In genomic region chr19:33235269-33235995, GRCh38 we compare ENCODE assay signal across 8 cellular contexts. TPM values are rescaled to one million over a fixed set of nuclear protein-coding genes. Genes with fewer than 3 reads are reported as not detected.
A peak's percentile ranks its signal among the peaks of the same experiment; 100 is the strongest.
DNase-seq lines count a peak whose midpoint lies in the region; ATAC-seq, FAIRE-seq and TF ChIP-seq lines count a peak whose summit lies in the region.

No MANE protein-coding gene starts in this region.

- H3K27me3 Mint-ChIP-seq in CD8-positive, alpha-beta memory T cell, result peaks cover 11 to 13% of the 10 kb centered on the region in 2 donors
- H3K27me3 Mint-ChIP-seq in naive B cell, result peaks cover 7 to 25% (median 19%) of the 10 kb centered on the region in 3 donors

- H3K4me3 ChIP-seq in CD8-positive, alpha-beta memory T cell (ENCODE audit: low read length), result no peak overlapping the region
- H3K4me3 ChIP-seq in endothelial cell of umbilical vein (replicated peaks in 1 of 3; ENCODE audit: insufficient read depth in 1 of 3, low read depth in 1 of 3, low read length in 3 of 3), result no peak overlapping the region

- H3K4me3 Mint-ChIP-seq in CD8-positive, alpha-beta memory T cell, result peak overlapping the region; percentile 9 to 82 (median 76)
- peak overlapping the region in 1 of 8 donors; percentile 39 for H3K4me3 Mint-ChIP-seq in naive B cell
- H3K4me3 Mint-ChIP-seq in stimulated activated effector memory CD8-positive, alpha-beta T cell treated with anti-CD3 and anti-CD28 coated beads, Interleukin-12 subunit alpha, Interleukin-12 subunit beta, amount 100 ng/mL, for 72 hours, result peak overlapping the region; percentile 62

- POLR2A ChIA-PET in CD8-positive, alpha-beta memory T cell (lab: Charles Lee), result no interaction called here
- POLR2A ChIA-PET in endothelial cell of umbilical vein (lab: Charles Lee), result interaction anchor here (0.7 kb wide), 1 partner anchor 89 kb away, joined by 3 read pairs; no protein-coding TSS in a partner anchor

- BruUV-seq in endothelial cell of umbilical vein (replicated peaks; lab: Mats Ljungman, UMichigan), result no TSS peak

- H3K9me3 Mint-ChIP-seq in CD8-positive, alpha-beta memory T cell, result peaks cover 0 to 2% (median 0%) of the 10 kb centered on the region in 5 donors
- H3K9me3 Mint-ChIP-seq in naive B cell, result peaks cover 0 to 5% (median 0%) of the 10 kb centered on the region in 7 donors
- no peaks in the 10 kb centered on the region for H3K9me3 Mint-ChIP-seq in stimulated activated effector memory CD8-positive, alpha-beta T cell treated with anti-CD3 and anti-CD28 coated beads, Interleukin-12 subunit alpha, Interleukin-12 subunit beta, amount 100 ng/mL, for 72 hours

- TF ChIP-seq POLR2A in endothelial cell of umbilical vein (IDR thresholded peaks at IDR 0.05; ENCODE audit: low read depth, low read length), result no peak

- FAIRE-seq in GM19239 (lab: Jason Lieb, UNC), result peak; percentile 88
- peak; percentile 94 for FAIRE-seq in endothelial cell of umbilical vein (lab: Jason Lieb, UNC)

- H3K9me3 ChIP-seq in CD8-positive, alpha-beta memory T cell (ENCODE audit: low read length), result no peaks in the 10 kb centered on the region
- H3K9me3 ChIP-seq in endothelial cell of umbilical vein (replicated peaks; ENCODE audit: control insufficient read depth, insufficient read depth, low read length), result no peaks in the 10 kb centered on the region

- intact Hi-C loops in endothelial cell of umbilical vein (cut with micrococcal nuclease), result loop anchor here (1.0 to 2.0 kb wide), 3 partner anchors 67 to 536 kb away; partner anchors contain the start of gene CEBPA

- peaks cover 4% of the 10 kb centered on the region for H3K27me3 ChIP-seq in CD8-positive, alpha-beta memory T cell (ENCODE audit: insufficient read depth, low read length, poor library complexity, severe bottlenecking)
- H3K27me3 ChIP-seq in endothelial cell of umbilical vein (ENCODE audit: control insufficient read depth in 2 of 2, insufficient read depth in 2 of 2, low read length in 2 of 2), result no peaks in the 10 kb centered on the region

- no peaks in the 10 kb centered on the region for H3K79me2 ChIP-seq in endothelial cell of umbilical vein (ENCODE audit: control insufficient read depth, insufficient read depth, low read length)

- no peak overlapping the region for H3K9ac ChIP-seq in endothelial cell of umbilical vein (replicated peaks; ENCODE audit: extremely low read depth, insufficient read depth, low read length)

- H3K4me2 ChIP-seq in endothelial cell of umbilical vein (ENCODE audit: insufficient read depth, low read length), result no peak overlapping the region

- TF ChIP-seq CTCF in endothelial cell of umbilical vein (IDR thresholded peaks at IDR 0.05; ENCODE audit: extremely low read depth in 1 of 2, insufficient read depth in 1 of 2, low read depth in 1 of 2, low read length in 2 of 2), result peak; percentile 84 to 89

- H3K9me1 ChIP-seq in endothelial cell of umbilical vein (replicated peaks; ENCODE audit: control insufficient read depth, extremely low read depth, insufficient read depth, low read length), result no peaks in the 10 kb centered on the region

- peak overlapping the region in 4 of 8 donors; percentile 24 to 70 (median 64) for H3K27ac Mint-ChIP-seq in CD8-positive, alpha-beta memory T cell
- no peak overlapping the region for H3K27ac Mint-ChIP-seq in naive B cell
- H3K27ac Mint-ChIP-seq in stimulated activated effector memory CD8-positive, alpha-beta T cell treated with anti-CD3 and anti-CD28 coated beads, Interleukin-12 subunit alpha, Interleukin-12 subunit beta, amount 100 ng/mL, for 72 hours, result peak overlapping the region; percentile 75

- CTCF ChIA-PET in CD8-positive, alpha-beta memory T cell (lab: Charles Lee), result interaction anchor here (0.7 to 5.4 kb wide), 22 partner anchors 8 to 180 kb away, joined by 3 to 70 read pairs (median 4); partner anchors contain the start of gene CEBPA
- CTCF ChIA-PET in endothelial cell of umbilical vein (lab: Charles Lee), result interaction anchor here (0.6 to 9.5 kb wide), 41 partner anchors 8 to 763 kb away, joined by 3 to 181 read pairs (median 4); partner anchors contain the start of genes CEBPA, CEBPG and SLC7A10

- no peaks in the 10 kb centered on the region for H3K36me3 Mint-ChIP-seq in CD8-positive, alpha-beta memory T cell
- H3K36me3 Mint-ChIP-seq in naive B cell, result no peaks in the 10 kb centered on the region
- peaks cover 8% of the 10 kb centered on the region for H3K36me3 Mint-ChIP-seq in stimulated activated effector memory CD8-positive, alpha-beta T cell treated with anti-CD3 and anti-CD28 coated beads, Interleukin-12 subunit alpha, Interleukin-12 subunit beta, amount 100 ng/mL, for 72 hours

- H3K27ac ChIP-seq in CD8-positive, alpha-beta memory T cell (ENCODE audit: low read depth, low read length), result no peak overlapping the region
- H3K27ac ChIP-seq in endothelial cell of umbilical vein (ENCODE audit: insufficient read depth, low read depth, low read length), result no peak overlapping the region

- no peak overlapping the region for H2AFZ ChIP-seq in endothelial cell of umbilical vein (ENCODE audit: low read depth, low read length)

- H3K4me1 Mint-ChIP-seq in CD8-positive, alpha-beta memory T cell, result peaks cover 18 to 23% (median 19%) of the 10 kb centered on the region in 3 donors
- no peaks in the 10 kb centered on the region for H3K4me1 Mint-ChIP-seq in naive B cell
- H3K4me1 Mint-ChIP-seq in stimulated activated effector memory CD8-positive, alpha-beta T cell treated with anti-CD3 and anti-CD28 coated beads, Interleukin-12 subunit alpha, Interleukin-12 subunit beta, amount 100 ng/mL, for 72 hours, result peaks cover 32% of the 10 kb centered on the region

- dilution Hi-C loops in endothelial cell of umbilical vein (cut with MboI; ENCODE audit: extremely low pct_ligation_motif_present, low sequenced_read_pairs), result no loop called here

- ATAC-seq in HG03378 (IDR thresholded peaks at IDR 0.05; ENCODE audit: unreplicated experiment) (peak; percentile 93), naive B cell (ENCODE audit: low read depth in 2 of 2) (peak in 1 of 2 donors; percentile 41)
- peak; percentile 96 for ATAC-seq in stimulated activated effector memory CD8-positive, alpha-beta T cell treated with anti-CD3 and anti-CD28 coated beads, Interleukin-12 subunit alpha, Interleukin-12 subunit beta, amount 100 ng/mL, for 72 hours

- peaks cover 11% of the 10 kb centered on the region for H3K4me1 ChIP-seq in CD8-positive, alpha-beta memory T cell (ENCODE audit: insufficient read depth, low read length)
- H3K4me1 ChIP-seq in endothelial cell of umbilical vein (ENCODE audit: control insufficient read depth, extremely low read depth, insufficient read depth, low read length), result no peaks in the 10 kb centered on the region

- peak; percentile 52 to 83 (median 69) for DNase-seq in CD8-positive, alpha-beta memory T cell
- DNase-seq in GM19239 (ENCODE audit: insufficient read length, low spot score) (peak; percentile 93), NCI-H774 (lab: John Stamatoyannopoulos, UW) (peak; percentile 40), endothelial cell of umbilical vein (ENCODE audit: low read depth, low spot score) (peak; percentile 57), naive B cell (peak; percentile 48)
- peak; percentile 51 to 63 for DNase-seq in activated CD8-positive, alpha-beta memory T cell treated with anti-CD3 and anti-CD28 coated beads for 4 hours (ENCODE audit: low read depth in 2 of 2)
- peak; percentile 78 to 94 for DNase-seq in stimulated activated effector memory CD8-positive, alpha-beta T cell treated with anti-CD3 and anti-CD28 coated beads, Interleukin-12 subunit alpha, Interleukin-12 subunit beta, amount 100 ng/mL, for 72 hours (ENCODE audit: low spot score in 2 of 2)

- H3K36me3 ChIP-seq in CD8-positive, alpha-beta memory T cell (ENCODE audit: insufficient read depth, low read length), result no peaks in the 10 kb centered on the region
- no peaks in the 10 kb centered on the region for H3K36me3 ChIP-seq in endothelial cell of umbilical vein (ENCODE audit: control insufficient read depth in 2 of 2, extremely low read depth in 1 of 2, insufficient read depth in 2 of 2, low read length in 2 of 2)

- H4K20me1 ChIP-seq in endothelial cell of umbilical vein (replicated peaks; ENCODE audit: control insufficient read depth, extremely low read depth, insufficient read depth, low read length), result no peaks in the 10 kb centered on the region

TF ChIP-seq in endothelial cell of umbilical vein, 7 proteins besides CTCF, POLR2A, EP300 and RAD21 (continues in another document):
- TF ChIP-seq EZH2 (IDR thresholded peaks at IDR 0.05; ENCODE audit: borderline replicate concordance, low read depth, low read length, severe bottlenecking), result no peak
- TF ChIP-seq POLR2AphosphoS5 (IDR thresholded peaks at IDR 0.05; ENCODE audit: insufficient read depth, low read depth, low read length), result no peak
- no peak for TF ChIP-seq FOS (IDR thresholded peaks at IDR 0.05; ENCODE audit: borderline replicate concordance, insufficient read depth, low read length)
- no peak for TF ChIP-seq GATA2 (IDR thresholded peaks at IDR 0.05; ENCODE audit: insufficient read depth, insufficient read length, low read depth, low read length)

RNA-seq across cellular contexts. Expression of gene SLC7A10, which starts 9.8 kb away (rescaled TPM):
- total RNA-seq in CD8-positive, alpha-beta memory T cell, result not detected
- polyA plus RNA-seq in CD8-positive, alpha-beta memory T cell, result not detected
- total RNA-seq in endothelial cell of umbilical vein, result not detected in 2 replicates
- polyA plus RNA-seq in endothelial cell of umbilical vein (not detected in 2 replicates), naive B cell (ENCODE audit: low read depth in 6 of 6) (not detected)
- polyA plus RNA-seq in endothelial cell of umbilical vein (2011; cell fraction: cytosol; rRNA removed), result not detected in 2 replicates
- polyA plus RNA-seq in endothelial cell of umbilical vein (2011; cell fraction: nucleus; rRNA removed), result 0.30 TPM in 1 of 2 replicates, not detected in the other
- polyA plus RNA-seq in endothelial cell of umbilical vein (2012), result not detected in 2 replicates
- polyA minus RNA-seq in endothelial cell of umbilical vein, result not detected in 2 replicates
- not detected for polyA minus RNA-seq in endothelial cell of umbilical vein (2011; cell fraction: cytosol; rRNA and poly(A)+ RNA removed)
- not detected in 2 replicates for polyA minus RNA-seq in endothelial cell of umbilical vein (2011; cell fraction: nucleus; rRNA and poly(A)+ RNA removed)

RNA-seq across cellular contexts. Expression of gene LRP3, which starts 41.3 kb away (rescaled TPM):
- under 1 TPM in 1 of 2 experiments, not detected in 1; 0.24 TPM for total RNA-seq in CD8-positive, alpha-beta memory T cell
- not detected for polyA plus RNA-seq in CD8-positive, alpha-beta memory T cell
- total RNA-seq in endothelial cell of umbilical vein, result 17.8 and 19.4 TPM in 2 replicates
- 14.3 and 23.6 TPM in 2 replicates for polyA plus RNA-seq in endothelial cell of umbilical vein
- polyA plus RNA-seq in endothelial cell of umbilical vein (2011; cell fraction: cytosol; rRNA removed), result 7.2 and 9.7 TPM in 2 replicates
- polyA plus RNA-seq in endothelial cell of umbilical vein (2011; cell fraction: nucleus; rRNA removed), result 9.5 and 14.1 TPM in 2 replicates
- polyA plus RNA-seq in endothelial cell of umbilical vein (2012), result 10.6 and 21.6 TPM in 2 replicates
- 6.8 and 9.9 TPM in 2 replicates for polyA minus RNA-seq in endothelial cell of umbilical vein
- 11.5 TPM for polyA minus RNA-seq in endothelial cell of umbilical vein (2011; cell fraction: cytosol; rRNA and poly(A)+ RNA removed)
- polyA minus RNA-seq in endothelial cell of umbilical vein (2011; cell fraction: nucleus; rRNA and poly(A)+ RNA removed), result 4.1 and 4.7 TPM in 2 replicates
- polyA plus RNA-seq in naive B cell (ENCODE audit: low read depth in 6 of 6), result not detected

Comparison
In these comparisons a context has a peak if more than half of its experiments do, and no peak if none do; other contexts are left out.
1. DNase-seq: peak in every context shown above with its lines; median percentile 93 in GM19239; 86 in stimulated activated effector memory CD8-positive, alpha-beta T cell treated with anti-CD3 and anti-CD28 coated beads, Interleukin-12 subunit alpha, Interleukin-12 subunit beta, amount 100 ng/mL, for 72 hours; 69 in CD8-positive, alpha-beta memory T cell; 57 in activated CD8-positive, alpha-beta memory T cell treated with anti-CD3 and anti-CD28 coated beads for 4 hours; 57 in endothelial cell of umbilical vein; 48 in naive B cell; 40 in NCI-H774.